In the genomic region with DNA sequence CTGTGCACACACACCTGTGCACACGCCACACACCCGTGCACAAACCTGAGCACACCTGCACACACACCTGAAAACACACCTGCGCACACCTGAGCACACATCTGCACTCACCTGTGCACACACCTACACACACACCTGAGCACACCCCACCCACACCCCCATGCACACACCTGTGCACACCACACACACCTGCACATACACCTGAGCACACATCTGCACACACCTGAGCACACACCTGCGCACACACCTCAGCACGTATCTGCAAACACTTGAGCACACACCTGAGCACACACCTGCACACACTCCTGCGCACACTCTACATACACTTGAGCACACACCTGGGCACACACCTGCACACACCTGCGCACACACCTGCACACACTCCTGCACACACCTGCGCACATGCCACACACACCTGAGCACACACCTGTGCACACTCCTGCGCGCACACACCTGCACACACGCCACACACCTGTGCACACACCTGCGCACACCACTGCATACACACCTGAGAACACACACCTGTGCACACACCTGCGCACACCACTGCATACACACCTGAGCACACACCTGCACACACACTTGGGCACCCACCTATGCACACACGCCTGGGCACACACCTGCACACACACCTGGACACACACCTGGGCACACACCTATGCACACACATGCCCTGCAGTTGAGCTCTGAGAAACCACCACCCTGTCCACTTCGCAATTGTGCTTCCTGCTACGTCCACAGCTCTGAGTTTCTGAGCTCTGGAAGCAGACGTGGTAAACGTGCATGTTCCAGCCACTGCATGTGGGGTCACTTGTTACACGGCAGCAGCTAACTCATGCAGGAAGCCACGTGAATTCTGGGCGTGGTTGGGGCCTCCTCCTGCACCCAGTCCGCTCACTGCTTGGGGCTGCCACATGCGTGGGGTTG, we compare ENCODE assay signal across 1 cellular context.
TF ChIP-seq lines count a peak whose summit lies in the region.

No MANE protein-coding gene starts in this region.

TF ChIP-seq in HepG2, 621 proteins besides CTCF, POLR2A, EP300 and RAD21 (continues in another document):
- peak; percentile 99 for TF ChIP-seq ZMYM3 (CRISPR knock-in tag; IDR thresholded peaks at IDR 0.05)
- no peak for TF ChIP-seq ZNF737 (CRISPR knock-in tag; IDR thresholded peaks at IDR 0.05; ENCODE audit: borderline replicate concordance)
- no peak for TF ChIP-seq ZNF431 (CRISPR knock-in tag; IDR thresholded peaks at IDR 0.05; ENCODE audit: borderline replicate concordance, low read depth)
- TF ChIP-seq, protein P1, sequence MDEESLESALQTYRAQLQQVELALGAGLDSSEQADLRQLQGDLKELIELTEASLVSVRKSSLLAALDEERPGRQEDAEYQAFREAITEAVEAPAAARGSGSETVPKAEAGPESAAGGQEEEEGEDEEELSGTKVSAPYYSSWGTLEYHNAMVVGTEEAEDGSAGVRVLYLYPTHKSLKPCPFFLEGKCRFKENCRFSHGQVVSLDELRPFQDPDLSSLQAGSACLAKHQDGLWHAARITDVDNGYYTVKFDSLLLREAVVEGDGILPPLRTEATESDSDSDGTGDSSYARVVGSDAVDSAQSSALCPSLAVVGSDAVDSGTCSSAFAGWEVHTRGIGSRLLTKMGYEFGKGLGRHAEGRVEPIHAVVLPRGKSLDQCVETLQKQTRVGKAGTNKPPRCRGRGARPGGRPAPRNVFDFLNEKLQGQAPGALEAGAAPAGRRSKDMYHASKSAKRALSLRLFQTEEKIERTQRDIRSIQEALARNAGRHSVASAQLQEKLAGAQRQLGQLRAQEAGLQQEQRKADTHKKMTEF (CRISPR knock-in tag; IDR thresholded peaks at IDR 0.05): no peak
- TF ChIP-seq SRY (CRISPR knock-in tag; IDR thresholded peaks at IDR 0.05): 0 out of 2 replicates have a peak, but pooled peaks have one; percentile 76
- TF ChIP-seq, protein P2, sequence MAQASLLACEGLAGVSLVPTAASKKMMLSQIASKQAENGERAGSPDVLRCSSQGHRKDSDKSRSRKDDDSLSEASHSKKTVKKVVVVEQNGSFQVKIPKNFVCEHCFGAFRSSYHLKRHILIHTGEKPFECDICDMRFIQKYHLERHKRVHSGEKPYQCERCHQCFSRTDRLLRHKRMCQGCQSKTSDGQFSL (CRISPR knock-in tag; IDR thresholded peaks at IDR 0.05): no peak
- no peak for TF ChIP-seq ZNF660 (CRISPR knock-in tag; IDR thresholded peaks at IDR 0.05; ENCODE audit: borderline replicate concordance, low read depth)
- TF ChIP-seq CHD4 (IDR thresholded peaks at IDR 0.05; ENCODE audit: borderline replicate concordance, low read length): peak; percentile 99
- TF ChIP-seq SNRNP70 (IDR thresholded peaks at IDR 0.05; ENCODE audit: low read depth, low read length): no peak
- TF ChIP-seq HIVEP1 (CRISPR knock-in tag; IDR thresholded peaks at IDR 0.05): no peak
- TF ChIP-seq, protein P3, sequence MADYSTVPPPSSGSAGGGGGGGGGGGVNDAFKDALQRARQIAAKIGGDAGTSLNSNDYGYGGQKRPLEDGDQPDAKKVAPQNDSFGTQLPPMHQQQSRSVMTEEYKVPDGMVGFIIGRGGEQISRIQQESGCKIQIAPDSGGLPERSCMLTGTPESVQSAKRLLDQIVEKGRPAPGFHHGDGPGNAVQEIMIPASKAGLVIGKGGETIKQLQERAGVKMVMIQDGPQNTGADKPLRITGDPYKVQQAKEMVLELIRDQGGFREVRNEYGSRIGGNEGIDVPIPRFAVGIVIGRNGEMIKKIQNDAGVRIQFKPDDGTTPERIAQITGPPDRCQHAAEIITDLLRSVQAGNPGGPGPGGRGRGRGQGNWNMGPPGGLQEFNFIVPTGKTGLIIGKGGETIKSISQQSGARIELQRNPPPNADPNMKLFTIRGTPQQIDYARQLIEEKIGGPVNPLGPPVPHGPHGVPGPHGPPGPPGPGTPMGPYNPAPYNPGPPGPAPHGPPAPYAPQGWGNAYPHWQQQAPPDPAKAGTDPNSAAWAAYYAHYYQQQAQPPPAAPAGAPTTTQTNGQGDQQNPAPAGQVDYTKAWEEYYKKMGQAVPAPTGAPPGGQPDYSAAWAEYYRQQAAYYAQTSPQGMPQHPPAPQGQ (CRISPR knock-in tag; IDR thresholded peaks at IDR 0.05; ENCODE audit: borderline replicate concordance): no peak
- TF ChIP-seq, protein P4, sequence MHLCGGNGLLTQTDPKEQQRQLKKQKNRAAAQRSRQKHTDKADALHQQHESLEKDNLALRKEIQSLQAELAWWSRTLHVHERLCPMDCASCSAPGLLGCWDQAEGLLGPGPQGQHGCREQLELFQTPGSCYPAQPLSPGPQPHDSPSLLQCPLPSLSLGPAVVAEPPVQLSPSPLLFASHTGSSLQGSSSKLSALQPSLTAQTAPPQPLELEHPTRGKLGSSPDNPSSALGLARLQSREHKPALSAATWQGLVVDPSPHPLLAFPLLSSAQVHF (CRISPR knock-in tag; IDR thresholded peaks at IDR 0.05): 0 out of 2 replicates have a peak, but pooled peaks have one; percentile 31
- TF ChIP-seq SMAD9 (CRISPR knock-in tag; IDR thresholded peaks at IDR 0.05): no peak
- TF ChIP-seq, protein P5, sequence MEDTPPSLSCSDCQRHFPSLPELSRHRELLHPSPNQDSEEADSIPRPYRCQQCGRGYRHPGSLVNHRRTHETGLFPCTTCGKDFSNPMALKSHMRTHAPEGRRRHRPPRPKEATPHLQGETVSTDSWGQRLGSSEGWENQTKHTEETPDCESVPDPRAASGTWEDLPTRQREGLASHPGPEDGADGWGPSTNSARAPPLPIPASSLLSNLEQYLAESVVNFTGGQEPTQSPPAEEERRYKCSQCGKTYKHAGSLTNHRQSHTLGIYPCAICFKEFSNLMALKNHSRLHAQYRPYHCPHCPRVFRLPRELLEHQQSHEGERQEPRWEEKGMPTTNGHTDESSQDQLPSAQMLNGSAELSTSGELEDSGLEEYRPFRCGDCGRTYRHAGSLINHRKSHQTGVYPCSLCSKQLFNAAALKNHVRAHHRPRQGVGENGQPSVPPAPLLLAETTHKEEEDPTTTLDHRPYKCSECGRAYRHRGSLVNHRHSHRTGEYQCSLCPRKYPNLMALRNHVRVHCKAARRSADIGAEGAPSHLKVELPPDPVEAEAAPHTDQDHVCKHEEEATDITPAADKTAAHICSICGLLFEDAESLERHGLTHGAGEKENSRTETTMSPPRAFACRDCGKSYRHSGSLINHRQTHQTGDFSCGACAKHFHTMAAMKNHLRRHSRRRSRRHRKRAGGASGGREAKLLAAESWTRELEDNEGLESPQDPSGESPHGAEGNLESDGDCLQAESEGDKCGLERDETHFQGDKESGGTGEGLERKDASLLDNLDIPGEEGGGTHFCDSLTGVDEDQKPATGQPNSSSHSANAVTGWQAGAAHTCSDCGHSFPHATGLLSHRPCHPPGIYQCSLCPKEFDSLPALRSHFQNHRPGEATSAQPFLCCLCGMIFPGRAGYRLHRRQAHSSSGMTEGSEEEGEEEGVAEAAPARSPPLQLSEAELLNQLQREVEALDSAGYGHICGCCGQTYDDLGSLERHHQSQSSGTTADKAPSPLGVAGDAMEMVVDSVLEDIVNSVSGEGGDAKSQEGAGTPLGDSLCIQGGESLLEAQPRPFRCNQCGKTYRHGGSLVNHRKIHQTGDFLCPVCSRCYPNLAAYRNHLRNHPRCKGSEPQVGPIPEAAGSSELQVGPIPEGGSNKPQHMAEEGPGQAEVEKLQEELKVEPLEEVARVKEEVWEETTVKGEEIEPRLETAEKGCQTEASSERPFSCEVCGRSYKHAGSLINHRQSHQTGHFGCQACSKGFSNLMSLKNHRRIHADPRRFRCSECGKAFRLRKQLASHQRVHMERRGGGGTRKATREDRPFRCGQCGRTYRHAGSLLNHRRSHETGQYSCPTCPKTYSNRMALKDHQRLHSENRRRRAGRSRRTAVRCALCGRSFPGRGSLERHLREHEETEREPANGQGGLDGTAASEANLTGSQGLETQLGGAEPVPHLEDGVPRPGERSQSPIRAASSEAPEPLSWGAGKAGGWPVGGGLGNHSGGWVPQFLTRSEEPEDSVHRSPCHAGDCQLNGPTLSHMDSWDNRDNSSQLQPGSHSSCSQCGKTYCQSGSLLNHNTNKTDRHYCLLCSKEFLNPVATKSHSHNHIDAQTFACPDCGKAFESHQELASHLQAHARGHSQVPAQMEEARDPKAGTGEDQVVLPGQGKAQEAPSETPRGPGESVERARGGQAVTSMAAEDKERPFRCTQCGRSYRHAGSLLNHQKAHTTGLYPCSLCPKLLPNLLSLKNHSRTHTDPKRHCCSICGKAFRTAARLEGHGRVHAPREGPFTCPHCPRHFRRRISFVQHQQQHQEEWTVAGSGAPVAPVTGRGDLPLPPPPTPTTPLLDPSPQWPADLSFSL (CRISPR knock-in tag; IDR thresholded peaks at IDR 0.05): peak; percentile 42; the same call in 1 of the 2 replicates
- TF ChIP-seq ZNF672 (CRISPR knock-in tag; IDR thresholded peaks at IDR 0.05): 0 out of 2 replicates have a peak, but pooled peaks have one; percentile 46
- TF ChIP-seq, protein P6, sequence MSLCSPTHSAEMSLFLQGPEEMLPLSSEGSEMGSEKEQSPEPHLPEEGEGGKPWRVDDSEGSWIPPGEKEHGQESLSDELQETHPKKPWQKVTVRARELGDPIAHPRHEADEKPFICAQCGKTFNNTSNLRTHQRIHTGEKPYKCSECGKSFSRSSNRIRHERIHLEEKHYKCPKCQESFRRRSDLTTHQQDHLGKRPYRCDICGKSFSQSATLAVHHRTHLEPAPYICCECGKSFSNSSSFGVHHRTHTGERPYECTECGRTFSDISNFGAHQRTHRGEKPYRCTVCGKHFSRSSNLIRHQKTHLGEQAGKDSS (CRISPR knock-in tag; IDR thresholded peaks at IDR 0.05; ENCODE audit: borderline replicate concordance, low read depth): 0 out of 2 replicates have a peak, but pooled peaks have one; percentile 2
- no peak for TF ChIP-seq ZNF251 (CRISPR knock-in tag; IDR thresholded peaks at IDR 0.05)
- TF ChIP-seq, protein P7, sequence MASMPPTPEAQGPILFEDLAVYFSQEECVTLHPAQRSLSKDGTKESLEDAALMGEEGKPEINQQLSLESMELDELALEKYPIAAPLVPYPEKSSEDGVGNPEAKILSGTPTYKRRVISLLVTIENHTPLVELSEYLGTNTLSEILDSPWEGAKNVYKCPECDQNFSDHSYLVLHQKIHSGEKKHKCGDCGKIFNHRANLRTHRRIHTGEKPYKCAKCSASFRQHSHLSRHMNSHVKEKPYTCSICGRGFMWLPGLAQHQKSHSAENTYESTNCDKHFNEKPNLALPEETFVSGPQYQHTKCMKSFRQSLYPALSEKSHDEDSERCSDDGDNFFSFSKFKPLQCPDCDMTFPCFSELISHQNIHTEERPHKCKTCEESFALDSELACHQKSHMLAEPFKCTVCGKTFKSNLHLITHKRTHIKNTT (CRISPR knock-in tag; IDR thresholded peaks at IDR 0.05): no peak
- TF ChIP-seq HNF4G (IDR thresholded peaks at IDR 0.05; ENCODE audit: borderline replicate concordance, low read depth, low read length): no peak
- no peak for TF ChIP-seq HNF4G (CRISPR knock-in tag; IDR thresholded peaks at IDR 0.05; ENCODE audit: borderline replicate concordance, low read depth)
- TF ChIP-seq, protein P8, sequence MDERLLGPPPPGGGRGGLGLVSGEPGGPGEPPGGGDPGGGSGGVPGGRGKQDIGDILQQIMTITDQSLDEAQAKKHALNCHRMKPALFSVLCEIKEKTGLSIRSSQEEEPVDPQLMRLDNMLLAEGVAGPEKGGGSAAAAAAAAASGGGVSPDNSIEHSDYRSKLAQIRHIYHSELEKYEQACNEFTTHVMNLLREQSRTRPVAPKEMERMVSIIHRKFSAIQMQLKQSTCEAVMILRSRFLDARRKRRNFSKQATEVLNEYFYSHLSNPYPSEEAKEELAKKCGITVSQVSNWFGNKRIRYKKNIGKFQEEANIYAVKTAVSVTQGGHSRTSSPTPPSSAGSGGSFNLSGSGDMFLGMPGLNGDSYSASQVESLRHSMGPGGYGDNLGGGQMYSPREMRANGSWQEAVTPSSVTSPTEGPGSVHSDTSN (CRISPR knock-in tag; IDR thresholded peaks at IDR 0.05): no peak
- TF ChIP-seq, protein P9, sequence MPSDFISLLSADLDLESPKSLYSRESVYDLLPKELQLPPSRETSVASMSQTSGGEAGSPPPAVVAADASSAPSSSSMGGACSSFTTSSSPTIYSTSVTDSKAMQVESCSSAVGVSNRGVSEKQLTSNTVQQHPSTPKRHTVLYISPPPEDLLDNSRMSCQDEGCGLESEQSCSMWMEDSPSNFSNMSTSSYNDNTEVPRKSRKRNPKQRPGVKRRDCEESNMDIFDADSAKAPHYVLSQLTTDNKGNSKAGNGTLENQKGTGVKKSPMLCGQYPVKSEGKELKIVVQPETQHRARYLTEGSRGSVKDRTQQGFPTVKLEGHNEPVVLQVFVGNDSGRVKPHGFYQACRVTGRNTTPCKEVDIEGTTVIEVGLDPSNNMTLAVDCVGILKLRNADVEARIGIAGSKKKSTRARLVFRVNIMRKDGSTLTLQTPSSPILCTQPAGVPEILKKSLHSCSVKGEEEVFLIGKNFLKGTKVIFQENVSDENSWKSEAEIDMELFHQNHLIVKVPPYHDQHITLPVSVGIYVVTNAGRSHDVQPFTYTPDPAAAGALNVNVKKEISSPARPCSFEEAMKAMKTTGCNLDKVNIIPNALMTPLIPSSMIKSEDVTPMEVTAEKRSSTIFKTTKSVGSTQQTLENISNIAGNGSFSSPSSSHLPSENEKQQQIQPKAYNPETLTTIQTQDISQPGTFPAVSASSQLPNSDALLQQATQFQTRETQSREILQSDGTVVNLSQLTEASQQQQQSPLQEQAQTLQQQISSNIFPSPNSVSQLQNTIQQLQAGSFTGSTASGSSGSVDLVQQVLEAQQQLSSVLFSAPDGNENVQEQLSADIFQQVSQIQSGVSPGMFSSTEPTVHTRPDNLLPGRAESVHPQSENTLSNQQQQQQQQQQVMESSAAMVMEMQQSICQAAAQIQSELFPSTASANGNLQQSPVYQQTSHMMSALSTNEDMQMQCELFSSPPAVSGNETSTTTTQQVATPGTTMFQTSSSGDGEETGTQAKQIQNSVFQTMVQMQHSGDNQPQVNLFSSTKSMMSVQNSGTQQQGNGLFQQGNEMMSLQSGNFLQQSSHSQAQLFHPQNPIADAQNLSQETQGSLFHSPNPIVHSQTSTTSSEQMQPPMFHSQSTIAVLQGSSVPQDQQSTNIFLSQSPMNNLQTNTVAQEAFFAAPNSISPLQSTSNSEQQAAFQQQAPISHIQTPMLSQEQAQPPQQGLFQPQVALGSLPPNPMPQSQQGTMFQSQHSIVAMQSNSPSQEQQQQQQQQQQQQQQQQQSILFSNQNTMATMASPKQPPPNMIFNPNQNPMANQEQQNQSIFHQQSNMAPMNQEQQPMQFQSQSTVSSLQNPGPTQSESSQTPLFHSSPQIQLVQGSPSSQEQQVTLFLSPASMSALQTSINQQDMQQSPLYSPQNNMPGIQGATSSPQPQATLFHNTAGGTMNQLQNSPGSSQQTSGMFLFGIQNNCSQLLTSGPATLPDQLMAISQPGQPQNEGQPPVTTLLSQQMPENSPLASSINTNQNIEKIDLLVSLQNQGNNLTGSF (CRISPR knock-in tag; IDR thresholded peaks at IDR 0.05): no peak
- TF ChIP-seq ISL2 (CRISPR knock-in tag; IDR thresholded peaks at IDR 0.05): no peak
